ENCODE assay signal across 15 cellular contexts in the genomic region with DNA sequence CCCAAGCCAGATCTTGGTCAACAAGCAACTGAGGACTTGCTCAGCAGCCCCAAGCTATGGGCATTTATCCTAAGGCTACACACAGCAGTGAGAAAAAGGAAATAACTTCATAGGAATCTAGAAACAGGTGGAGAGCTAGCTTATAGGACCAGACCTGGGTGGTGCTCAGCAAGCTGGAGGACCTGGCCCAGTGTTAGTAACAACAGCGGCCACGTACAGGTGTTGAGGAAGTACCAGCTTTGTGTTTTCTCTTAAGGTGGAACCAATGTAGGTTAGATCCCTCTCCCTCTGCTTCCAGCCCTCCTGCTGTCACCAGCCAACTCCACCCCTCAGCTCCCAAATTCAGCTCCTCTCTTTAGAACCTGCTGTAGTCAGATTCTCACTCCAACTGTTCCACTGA. TPM values are rescaled to one million over a fixed set of nuclear protein-coding genes. Genes with fewer than 3 reads are reported as not detected.
DNase-seq lines count a peak whose midpoint lies in the region; ATAC-seq and TF ChIP-seq lines count a peak whose summit lies in the region.
"Had no signal": no experiment of that assay in that cellular context is flagged by ENCODE, and none has a peak within 500 bp of the region (broad histone marks: within the 10 kb centered on the region; RNA-seq: fewer than 3 reads in every experiment).

No MANE protein-coding gene starts in this region.

- no peak for TF ChIP-seq CTCF in stomach (IDR thresholded peaks at IDR 0.05)

- H3K27me3 ChIP-seq in stomach: no peaks in the 10 kb centered on the region
- H3K27me3 ChIP-seq: ascending aorta had no signal

- no peak for TF ChIP-seq EP300 in stomach (IDR thresholded peaks at IDR 0.05)

- CTCF ChIA-PET in activated naive CD4-positive, alpha-beta T cell treated with anti-CD3 and anti-CD28 coated beads, Interleukin-2, amount 10 ng/mL, durations not matched to agents 7 days and 5 days (lab: Charles Lee): interaction anchor here (0.6 to 1.1 kb wide), 3 partner anchors 9 to 43 kb away, joined by 3 to 4 read pairs (median 3); no protein-coding TSS in a partner anchor
- CTCF ChIA-PET in T-cell (lab: Charles Lee): interaction anchor here (0.8 to 1.7 kb wide), 7 partner anchors 8 to 61 kb away, joined by 3 to 9 read pairs (median 3); no protein-coding TSS in a partner anchor

- 41 to 72% (median 55%) methylated on average over 2 of the region's 2 CpGs for WGBS in stomach, 5 donors

- no peak overlapping the region for H3K4me3 ChIP-seq in stomach
- H3K4me3 ChIP-seq: ascending aorta, GM12878 had no signal

- peaks cover 57% of the 10 kb centered on the region for H3K4me1 Mint-ChIP-seq in activated naive CD4-positive, alpha-beta T cell treated with anti-CD3 and anti-CD28 coated beads, Interleukin-2, amount 10 ng/mL, durations not matched to agents 7 days and 5 days
- H3K4me1 Mint-ChIP-seq in T-cell: peaks cover 79 to 85% (median 81%) of the 10 kb centered on the region in 3 donors
- peaks cover 47% of the 10 kb centered on the region for H3K4me1 Mint-ChIP-seq in memory B cell

- H3K27me3 Mint-ChIP-seq in activated naive CD4-positive, alpha-beta T cell treated with anti-CD3 and anti-CD28 coated beads, Interleukin-2, amount 10 ng/mL, durations not matched to agents 7 days and 5 days: no peaks in the 10 kb centered on the region
- no peaks in the 10 kb centered on the region for H3K27me3 Mint-ChIP-seq in T-cell
- no peaks in the 10 kb centered on the region for H3K27me3 Mint-ChIP-seq in memory B cell

- H3K9me3 Mint-ChIP-seq in activated naive CD4-positive, alpha-beta T cell treated with anti-CD3 and anti-CD28 coated beads, Interleukin-2, amount 10 ng/mL, durations not matched to agents 7 days and 5 days: no peaks in the 10 kb centered on the region
- H3K9me3 Mint-ChIP-seq in T-cell (no peaks in the 10 kb centered on the region), memory B cell (no peaks in the 10 kb centered on the region)

- H3K27ac Mint-ChIP-seq in activated naive CD4-positive, alpha-beta T cell treated with anti-CD3 and anti-CD28 coated beads, Interleukin-2, amount 10 ng/mL, durations not matched to agents 7 days and 5 days: peak overlapping the region; percentile 24
- H3K27ac Mint-ChIP-seq in T-cell (peak overlapping the region; percentile 77 to 87), memory B cell (peak overlapping the region; percentile 38)

- H3K27ac ChIP-seq in stomach: peak overlapping the region in 4 of 5 donors; percentile 34 to 68 (median 64)

- H3K4me1 ChIP-seq in stomach: peaks cover 26 to 72% (median 46%) of the 10 kb centered on the region in 4 donors

- peaks cover 0 to 28% (median 13%) of the 10 kb centered on the region in 4 donors for H3K36me3 ChIP-seq in stomach

- no peaks in the 10 kb centered on the region for H3K9me3 ChIP-seq in stomach
- H3K9me3 ChIP-seq: ascending aorta had no signal

- no peak for TF ChIP-seq POLR2A in stomach (IDR thresholded peaks at IDR 0.05)

- peak; percentile 19 for DNase-seq in activated naive CD4-positive, alpha-beta T cell treated with anti-CD3 and anti-CD28 coated beads, Interleukin-2, amount 10 ng/mL, durations not matched to agents 7 days and 5 days
- no peak for DNase-seq in activated naive CD4-positive, alpha-beta T cell treated with Interleukin-2 at 50 U/mL for 16 hours
- no peak for DNase-seq in T-cell
- DNase-seq in memory B cell (ENCODE audit: low spot score in 2 of 2): no peak
- DNase-seq in stomach: no peak
- DNase-seq in AML-193 (lab: John Stamatoyannopoulos, UW): no peak
- no peak for DNase-seq in pons (ENCODE audit: low spot score)
- DNase-seq: effector CD8-positive, alpha-beta T cell; kidney glomerular epithelial cell; NCI-H187; NCI-H748 treated with DMSO at 0.1 percent for 48 hours; SHP77 treated with DMSO at 0.1 percent for 48 hours had no signal

- intact Hi-C loops in stomach (cut with DNase I; ENCODE audit: low total_unique reads): no loop called here

- ATAC-seq in T-cell (replicated peaks in 1 of 4) (peak in 3 of 4 experiments; percentile 44 to 80 (median 62)), memory B cell (ENCODE audit: low read depth) (peak; percentile 53), GM18502 (IDR thresholded peaks at IDR 0.05; ENCODE audit: poor library complexity, unreplicated experiment) (no peak)
- ATAC-seq: GM12878 had no signal

- H3K36me3 Mint-ChIP-seq in activated naive CD4-positive, alpha-beta T cell treated with anti-CD3 and anti-CD28 coated beads, Interleukin-2, amount 10 ng/mL, durations not matched to agents 7 days and 5 days: peaks cover 71% of the 10 kb centered on the region
- peaks cover 49% of the 10 kb centered on the region for H3K36me3 Mint-ChIP-seq in T-cell
- H3K36me3 Mint-ChIP-seq in memory B cell: peaks cover 28% of the 10 kb centered on the region

- POLR2A ChIA-PET in T-cell (lab: Charles Lee): interaction anchor here (0.6 to 1.4 kb wide), 11 partner anchors 8 to 436 kb away, joined by 3 to 19 read pairs (median 4); partner anchors contain the start of gene IRF1 (in 1 of the 2)

- no peak overlapping the region for H3K4me3 Mint-ChIP-seq in activated naive CD4-positive, alpha-beta T cell treated with anti-CD3 and anti-CD28 coated beads, Interleukin-2, amount 10 ng/mL, durations not matched to agents 7 days and 5 days
- peak overlapping the region; percentile 18 to 64 (median 22) for H3K4me3 Mint-ChIP-seq in T-cell
- H3K4me3 Mint-ChIP-seq in memory B cell: no peak overlapping the region

RNA-seq across cellular contexts. Expression of gene IRF1, which starts 43.4 kb away (rescaled TPM):
- total RNA-seq in T-cell (100 to 1,000 TPM; 167 to 859 (median 252) TPM), stomach (100 to 1,000 TPM in 2 of 5 donors, 10 to 100 TPM in 3; 18.0 to 256 (median 91.5) TPM)
- polyA plus RNA-seq in stomach: 10 to 100 TPM; 17.1 to 80.2 (median 49.1) TPM

Comparison
In these comparisons a context has a peak if more than half of its experiments do, and no peak if none do; other contexts are left out.
1. H3K27ac Mint-ChIP-seq: peak in every context shown above with its lines; median percentile 82 in T-cell; 38 in memory B cell; 24 in activated naive CD4-positive, alpha-beta T cell treated with anti-CD3 and anti-CD28 coated beads, Interleukin-2, amount 10 ng/mL, durations not matched to agents 7 days and 5 days.
2. H3K4me3 Mint-ChIP-seq: peak in T-cell (3 of 3); none in activated naive CD4-positive, alpha-beta T cell treated with anti-CD3 and anti-CD28 coated beads, Interleukin-2, amount 10 ng/mL, durations not matched to agents 7 days and 5 days (single experiment) and memory B cell (single experiment).